10 cellular contexts compared by ENCODE assay signal in the genomic region with DNA sequence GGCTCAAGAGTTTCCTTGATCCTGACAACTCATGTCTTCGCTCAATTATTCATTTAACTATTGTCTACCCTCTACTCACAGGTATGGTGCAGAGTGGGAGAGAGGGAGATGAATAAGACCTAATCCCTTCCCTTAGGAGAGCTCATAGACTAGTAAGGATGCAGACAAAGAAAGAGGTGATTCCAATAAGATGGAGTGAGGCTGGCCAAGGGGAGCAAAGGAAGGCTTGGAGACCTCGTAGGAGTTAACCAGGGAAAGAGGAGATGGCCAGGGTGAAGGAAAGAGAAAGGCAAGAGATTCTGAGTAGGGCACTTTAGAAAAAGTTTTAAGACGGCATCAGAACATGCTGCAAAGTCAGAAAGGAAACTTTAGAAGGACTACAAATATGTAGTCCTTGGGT.
"Had no signal": no experiment of that assay in that cellular context is flagged by ENCODE, and none has a peak within 500 bp of the region (broad histone marks: within the 10 kb centered on the region; RNA-seq: fewer than 3 reads in every experiment).

No MANE protein-coding gene starts in this region.

- H3K27ac ChIP-seq: GM23248 had no signal

- ATAC-seq: GM23338, HCT116 had no signal

- H2AFZ ChIP-seq: GM23248, GM23338 had no signal

- DNase-seq: GM23248, GOT3, H7, H9, HCEC 1CT, HFFc6 had no signal

- H3K9ac ChIP-seq: GM23248 had no signal

- FAIRE-seq: H54 had no signal

- H3K9me3 ChIP-seq: HAP-1 had no signal

- H3K4me3 ChIP-seq: GM23248, GM23338, HAP-1 had no signal

- H3K36me3 ChIP-seq: HAP-1 had no signal
